In genomic region chr3:165807937-165808336, GRCh38 we compare ENCODE assay signal across 6 cellular contexts. TPM values are rescaled to one million over a fixed set of nuclear protein-coding genes. Genes with fewer than 3 reads are reported as not detected.
"Had no signal": no experiment of that assay in that cellular context is flagged by ENCODE, and none has a peak within 500 bp of the region (broad histone marks: within the 10 kb centered on the region; RNA-seq: fewer than 3 reads in every experiment).

No MANE protein-coding gene starts in this region.

RNA-seq across cellular contexts. Expression of gene BCHE, which starts 29.3 kb away (rescaled TPM):
- total RNA-seq: naive thymus-derived CD4-positive, alpha-beta T cell; naive thymus-derived CD8-positive, alpha-beta T cell; natural killer cell; natural killer cell treated with Interleukin-12 subunit alpha and Interleukin-12 subunit beta and Interleukin-15 and Interleukin-18, amount 100 ng/mL, for 72 hours; osteoblast; smooth muscle cell had no signal
- polyA plus RNA-seq: naive thymus-derived CD4-positive, alpha-beta T cell; naive thymus-derived CD8-positive, alpha-beta T cell had no signal
